31 cellular contexts compared by ENCODE assay signal in the genomic region with DNA sequence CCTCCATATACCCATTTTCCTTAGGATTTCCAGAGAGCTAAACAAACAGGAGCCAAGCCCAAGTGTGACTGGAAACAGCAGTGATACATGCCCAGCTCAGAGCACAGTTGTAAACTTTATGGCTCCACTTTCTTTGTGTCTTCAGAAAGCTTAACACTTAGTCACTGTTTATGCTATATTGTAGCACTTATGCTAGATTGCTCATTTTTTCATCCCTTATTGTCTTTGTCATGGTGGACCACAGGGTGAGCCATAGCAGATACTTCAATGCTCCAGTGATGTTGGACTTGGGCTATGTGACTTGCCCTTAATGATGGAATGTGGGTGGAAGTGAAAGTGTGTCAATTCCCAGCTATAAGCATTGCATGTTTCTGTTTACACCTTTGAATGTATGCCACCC.
"Had no signal": no experiment of that assay in that cellular context is flagged by ENCODE, and none has a peak within 500 bp of the region (broad histone marks: within the 10 kb centered on the region; RNA-seq: fewer than 3 reads in every experiment).

No MANE protein-coding gene starts in this region.

- ATAC-seq: activated CD4-positive, alpha-beta T cell treated with anti-CD3 and anti-CD28 coated beads for 36 hours; activated CD8-positive, alpha-beta T cell treated with anti-CD3 and anti-CD28 coated beads, Interleukin-2, amount 10 ng/mL, durations not matched to agents 7 days and 5 days; activated T-cell treated with anti-CD3 and anti-CD28 coated beads, Interleukin-2, amount 50 U/mL, for 72 hours; body of pancreas; effector memory CD8-positive, alpha-beta T cell; heart right ventricle; left lung; lower lobe of right lung; natural killer cell; right lobe of liver; stimulated activated memory B cell treated with anti-CD40 and anti-IgM and Interleukin-4, amounts not matched to agents 10 μg/mL and 1 μg/mL and 100 μg/mL, for 72 hours; upper lobe of right lung had no signal

- H2AFZ ChIP-seq: neural progenitor cell, parathyroid adenoma had no signal

- H3K4me2 ChIP-seq: neural progenitor cell had no signal

- H3K36me3 ChIP-seq: adrenal gland, esophagus muscularis mucosa, heart right ventricle, left lung, lower lobe of right lung, neural progenitor cell, right lobe of liver, stomach, thyroid gland, upper lobe of right lung had no signal

- H3K4me1 ChIP-seq: adrenal gland, body of pancreas, left lung, lower lobe of right lung, neural progenitor cell, parathyroid adenoma, thyroid gland, upper lobe of right lung had no signal

- H3K27ac ChIP-seq: adrenal gland, body of pancreas, coronary artery, esophagus muscularis mucosa, heart right ventricle, left lung, lower lobe of right lung, neural progenitor cell, parathyroid adenoma, right lobe of liver, stomach, thyroid gland, upper lobe of right lung had no signal

- H3K4me3 ChIP-seq: adrenal gland, body of pancreas, coronary artery, esophagus muscularis mucosa, heart right ventricle, left lung, lower lobe of right lung, neural progenitor cell, right lobe of liver, stomach, thyroid gland, upper lobe of right lung had no signal

- H3K9me3 ChIP-seq: adrenal gland, body of pancreas, esophagus muscularis mucosa, heart right ventricle, left lung, lower lobe of right lung, right lobe of liver, stomach, thyroid gland, upper lobe of right lung had no signal

- DNase-seq: activated CD4-positive, alpha-beta T cell treated with anti-CD3 and anti-CD28 coated beads for 36 hours; activated CD4-positive, CD25-positive, alpha-beta regulatory T cell; activated CD8-positive, alpha-beta T cell treated with anti-CD3 and anti-CD28 coated beads, Interleukin-2, amount 10 ng/mL, durations not matched to agents 7 days and 5 days; activated effector memory CD4-positive, alpha-beta T cell treated with Interleukin-2 at 50 U/mL for 16 hours; activated naive CD4-positive, alpha-beta T cell treated with Interleukin-2 at 50 U/mL for 16 hours; activated T-cell treated with anti-CD3 and anti-CD28 coated beads for 4 hours; activated T-cell treated with anti-CD3 and anti-CD28 coated beads, Interleukin-2, amount 50 U/mL, for 72 hours; adrenal gland; aorta; body of pancreas; effector memory CD8-positive, alpha-beta T cell; foreskin melanocyte; heart right ventricle; kidney glomerular epithelial cell; left lung; lower lobe of right lung; mesendoderm; natural killer cell; occipital lobe; right lobe of liver; stimulated activated CD4-positive, alpha-beta T cell treated with anti-CD3 and anti-CD28 coated beads, Interleukin-12 subunit alpha, Interleukin-12 subunit beta, amount 100 ng/mL, for 4 hours; stimulated activated CD4-positive, alpha-beta T cell treated with anti-CD3 and anti-CD28 coated beads, Interleukin-4, amount 100 ng/mL, for 24 hours; stomach; T-helper 1 cell; thyroid gland; upper lobe of right lung had no signal

- H3K9ac ChIP-seq: neural progenitor cell, parathyroid adenoma had no signal

- H3K79me2 ChIP-seq: parathyroid adenoma had no signal

- H3K27me3 ChIP-seq: adrenal gland, body of pancreas, esophagus muscularis mucosa, heart right ventricle, left lung, neural progenitor cell, right lobe of liver, stomach, thyroid gland, upper lobe of right lung had no signal
